8 cellular contexts compared by ENCODE assay signal in genomic region chr1:112466078-112466660, GRCh38. TPM values are rescaled to one million over a fixed set of nuclear protein-coding genes. Genes with fewer than 3 reads are reported as not detected.
DNase-seq lines count a peak whose midpoint lies in the region; ATAC-seq lines count a peak whose summit lies in the region.

No MANE protein-coding gene starts in this region.

- H3K4me2 ChIP-seq in mesendoderm (ENCODE audit: low read length), result peak overlapping the region; percentile 10

- H3K9ac ChIP-seq in mesendoderm (ENCODE audit: low read length), result peak overlapping the region; percentile 2

- peak overlapping the region; percentile 72 to 85 for H3K4me3 Mint-ChIP-seq in effector memory CD8-positive, alpha-beta T cell

- H4K8ac ChIP-seq in mesendoderm (ENCODE audit: low read depth, low read length), result no peak overlapping the region

- H3K56ac ChIP-seq in mesendoderm (ENCODE audit: low read length), result no peak overlapping the region

- no peak overlapping the region for H2BK5ac ChIP-seq in mesendoderm (ENCODE audit: low read length)

- no CpG with 5 or more reads among the region's 31 CpGs for WGBS in mesendoderm (ENCODE audit: extremely low coverage, insufficient coverage, low lambda C conversion rate)

- no peak overlapping the region for H2AK5ac ChIP-seq in mesendoderm (ENCODE audit: low read length)

- peaks cover 8 to 12% of the 10 kb centered on the region in 2 donors for H3K4me1 Mint-ChIP-seq in effector memory CD8-positive, alpha-beta T cell (ENCODE audit: low read depth in 2 of 2)

- no peaks in the 10 kb centered on the region for H3K9me3 Mint-ChIP-seq in effector memory CD8-positive, alpha-beta T cell

- H3K36me3 ChIP-seq in mesendoderm (ENCODE audit: control insufficient read depth, insufficient read depth, low read length), result no peaks in the 10 kb centered on the region

- DNase-seq in COR-L47 (lab: John Stamatoyannopoulos, UW) (peak; percentile 90), HT-29 (ENCODE audit: low spot score) (peak; percentile 92), NOMO-1 (lab: John Stamatoyannopoulos, UW; ENCODE audit: unreplicated experiment in 2 of 2) (peak; percentile 98 to 99), mesendoderm (peak; percentile 95)
- peak; percentile 65 to 77 (median 65) for DNase-seq in activated CD8-positive, alpha-beta memory T cell treated with anti-CD3 and anti-CD28 coated beads for 48 hours (ENCODE audit: low read depth in 2 of 3, low spot score in 2 of 3)
- DNase-seq in effector memory CD8-positive, alpha-beta T cell, result peak; percentile 84 to 85 (median 85)
- peak; percentile 66 for DNase-seq in stimulated activated CD8-positive, alpha-beta memory T cell treated with anti-CD3 and anti-CD28 coated beads, Interleukin-15, amount 100 ng/mL, for 1 hour (ENCODE audit: low read depth)

- no peak overlapping the region for H3K27ac Mint-ChIP-seq in effector memory CD8-positive, alpha-beta T cell

- no peak overlapping the region for H3K23ac ChIP-seq in mesendoderm (ENCODE audit: low read length)

- H3K36me3 Mint-ChIP-seq in effector memory CD8-positive, alpha-beta T cell (ENCODE audit: insufficient read depth), result no peaks in the 10 kb centered on the region

- no peaks in the 10 kb centered on the region for H3K79me1 ChIP-seq in mesendoderm (ENCODE audit: low read length)

- H3K79me2 ChIP-seq in mesendoderm (ENCODE audit: control insufficient read depth, insufficient read depth, low read length), result no peaks in the 10 kb centered on the region

- ATAC-seq in GM21360 (IDR thresholded peaks at IDR 0.05; ENCODE audit: unreplicated experiment), result peak; percentile 92
- ATAC-seq in effector memory CD8-positive, alpha-beta T cell (replicated peaks), result peak; percentile 94

- peak overlapping the region; percentile 23 for H3K4ac ChIP-seq in mesendoderm (ENCODE audit: low read depth, low read length)

- no peak overlapping the region for H2BK15ac ChIP-seq in mesendoderm (replicated peaks; ENCODE audit: low read depth)

- H3K27ac ChIP-seq in mesendoderm (ENCODE audit: low read depth, low read length), result no peak overlapping the region

- H3K27me3 Mint-ChIP-seq in effector memory CD8-positive, alpha-beta T cell, result peaks cover 56 to 80% of the 10 kb centered on the region in 2 donors

- H3K18ac ChIP-seq in mesendoderm (ENCODE audit: low read length), result no peak overlapping the region

- H3K27me3 ChIP-seq in mesendoderm (ENCODE audit: insufficient read depth, low read length, poor library complexity), result no peaks in the 10 kb centered on the region

- peaks cover 10% of the 10 kb centered on the region for H3K4me1 ChIP-seq in mesendoderm (ENCODE audit: control insufficient read depth, low read depth, low read length)

- H2BK120ac ChIP-seq in mesendoderm (ENCODE audit: low read depth, low read length), result no peak overlapping the region

- H3K4me3 ChIP-seq in mesendoderm (ENCODE audit: low read length), result no peak overlapping the region

- no peak overlapping the region for H4K5ac ChIP-seq in mesendoderm (ENCODE audit: low read length)

RNA-seq across cellular contexts. Expression of gene WNT2B, which starts 42.6 kb away (rescaled TPM):
- 0.28 and 1.0 TPM in 2 replicates for total RNA-seq in HT-29 (2014; rRNA removed; shearing (Covaris generic))
- polyA plus RNA-seq in mesendoderm (2013, experiment 1 of 2), result 2.6 TPM
- polyA plus RNA-seq in mesendoderm (2013, experiment 2 of 2), result 2.7 TPM
